ENCODE assay signal across 22 cellular contexts in genomic region chr7:76196786-76197185, GRCh38. TPM values are rescaled to one million over a fixed set of nuclear protein-coding genes. Genes with fewer than 3 reads are reported as not detected.
DNase-seq lines count a peak whose midpoint lies in the region; ATAC-seq and TF ChIP-seq lines count a peak whose summit lies in the region.
"Had no signal": no experiment of that assay in that cellular context is flagged by ENCODE, and none has a peak within 500 bp of the region (broad histone marks: within the 10 kb centered on the region; RNA-seq: fewer than 3 reads in every experiment).

No MANE protein-coding gene starts in this region.

- H3K79me2 ChIP-seq in neural progenitor cell (ENCODE audit: low read depth) = no peaks in the 10 kb centered on the region

- POLR2A ChIA-PET in activated CD4-positive, alpha-beta memory T cell treated with anti-CD3 and anti-CD28 coated beads, Interleukin-2, amount 10 ng/mL, durations not matched to agents 7 days and 5 days (lab: Charles Lee) = no interaction called here

- H3K27me3 ChIP-seq in neural progenitor cell (no peaks in the 10 kb centered on the region), esophagus muscularis mucosa (peaks cover 0 to 58% (median 1%) of the 10 kb centered on the region in 4 donors)
- H3K27me3 ChIP-seq: SJCRH30 had no signal

- peaks cover 5% of the 10 kb centered on the region for H3F3A ChIP-seq in neural progenitor cell (ENCODE audit: low read depth)

- H4K20me1 ChIP-seq in neural progenitor cell (ENCODE audit: low read depth) = no peaks in the 10 kb centered on the region
- H4K20me1 ChIP-seq: BLaER1 had no signal

- no peak overlapping the region for H2AFZ ChIP-seq in neural progenitor cell (replicated peaks)
- H2AFZ ChIP-seq: PC-9 had no signal

- TF ChIP-seq POLR2A in esophagus muscularis mucosa (IDR thresholded peaks at IDR 0.05; ENCODE audit: low read depth) = no peak

- H3K27me3 Mint-ChIP-seq in neural progenitor cell (ENCODE audit: insufficient read depth, low read depth) = peaks cover 22% of the 10 kb centered on the region
- peaks cover 7% of the 10 kb centered on the region for H3K27me3 Mint-ChIP-seq in activated CD4-positive, alpha-beta memory T cell treated with anti-CD3 and anti-CD28 coated beads, Interleukin-2, amount 10 ng/mL, durations not matched to agents 7 days and 5 days

- ATAC-seq in HG03378 (IDR thresholded peaks at IDR 0.05; ENCODE audit: unreplicated experiment) = no peak
- ATAC-seq: HepG2, Right ventricle myocardium inferior, SK-N-SH treated with all-trans-retinoic acid at 6 μM for 48 hours had no signal

- H3K9me3 ChIP-seq in neural progenitor cell (ENCODE audit: low read depth) (no peaks in the 10 kb centered on the region), esophagus muscularis mucosa (peaks cover 0 to 3% (median under 1%) of the 10 kb centered on the region in 4 donors)
- H3K9me3 ChIP-seq: SJCRH30 had no signal

- in situ Hi-C loops in G401 (cut with HindIII; ENCODE audit: low sequenced_read_pairs) = no loop called here

- no peak for TF ChIP-seq EP300 in esophagus muscularis mucosa (IDR thresholded peaks at IDR 0.05)

- peaks cover 27% of the 10 kb centered on the region for H3K4me1 Mint-ChIP-seq in neural progenitor cell
- H3K4me1 Mint-ChIP-seq in activated CD4-positive, alpha-beta memory T cell treated with anti-CD3 and anti-CD28 coated beads, Interleukin-2, amount 10 ng/mL, durations not matched to agents 7 days and 5 days = no peaks in the 10 kb centered on the region
- H3K4me1 Mint-ChIP-seq: CD4-positive, CD25-positive, alpha-beta regulatory T cell had no signal

- no peak overlapping the region for H3K4me3 Mint-ChIP-seq in neural progenitor cell
- no peak overlapping the region for H3K4me3 Mint-ChIP-seq in activated CD4-positive, alpha-beta memory T cell treated with anti-CD3 and anti-CD28 coated beads, Interleukin-2, amount 10 ng/mL, durations not matched to agents 7 days and 5 days
- H3K4me3 Mint-ChIP-seq: CD4-positive, CD25-positive, alpha-beta regulatory T cell had no signal

- no peak overlapping the region for H3K9ac ChIP-seq in neural progenitor cell
- H3K9ac ChIP-seq: BLaER1 had no signal

- H3K36me3 Mint-ChIP-seq in neural progenitor cell = no peaks in the 10 kb centered on the region
- no peaks in the 10 kb centered on the region for H3K36me3 Mint-ChIP-seq in activated CD4-positive, alpha-beta memory T cell treated with anti-CD3 and anti-CD28 coated beads, Interleukin-2, amount 10 ng/mL, durations not matched to agents 7 days and 5 days (ENCODE audit: low read depth)
- H3K36me3 Mint-ChIP-seq: CD4-positive, CD25-positive, alpha-beta regulatory T cell had no signal

- intact Hi-C loops in esophagus muscularis mucosa (cut with DNase I) = no loop called here

- TF ChIP-seq CTCF in neural progenitor cell (IDR thresholded peaks at IDR 0.05) (no peak), esophagus muscularis mucosa (IDR thresholded peaks at IDR 0.05) (no peak)

- no peaks in the 10 kb centered on the region for H3K36me3 ChIP-seq in neural progenitor cell
- H3K36me3 ChIP-seq in esophagus muscularis mucosa = no peaks in the 10 kb centered on the region
- H3K36me3 ChIP-seq: BLaER1, SJCRH30 had no signal

- H3K4me1 ChIP-seq in neural progenitor cell = peaks cover 10% of the 10 kb centered on the region
- peaks cover 0 to 8% (median 6%) of the 10 kb centered on the region in 4 donors for H3K4me1 ChIP-seq in esophagus muscularis mucosa
- H3K4me1 ChIP-seq: SJCRH30 had no signal

- no peak overlapping the region for H3K4me2 ChIP-seq in neural progenitor cell
- H3K4me2 ChIP-seq: BLaER1, PC-9 had no signal

- H3K9me3 Mint-ChIP-seq in neural progenitor cell = peaks cover 2% of the 10 kb centered on the region
- H3K9me3 Mint-ChIP-seq in activated CD4-positive, alpha-beta memory T cell treated with anti-CD3 and anti-CD28 coated beads, Interleukin-2, amount 10 ng/mL, durations not matched to agents 7 days and 5 days = no peaks in the 10 kb centered on the region

- no peak overlapping the region for H3K27ac ChIP-seq in neural progenitor cell
- no peak overlapping the region for H3K27ac ChIP-seq in esophagus muscularis mucosa (replicated peaks in 1 of 4)
- H3K27ac ChIP-seq: BLaER1, PC-9, SJCRH30 had no signal

- CTCF ChIA-PET in activated CD4-positive, alpha-beta memory T cell treated with anti-CD3 and anti-CD28 coated beads, Interleukin-2, amount 10 ng/mL, durations not matched to agents 7 days and 5 days (lab: Charles Lee) = no interaction called here

- DNase-seq in G401 (ENCODE audit: low spot score) = peak; percentile 92
- DNase-seq in NCI-H1694 (lab: John Stamatoyannopoulos, UW) = peak; percentile 46
- DNase-seq in cerebellar cortex (ENCODE audit: low spot score) = peak; percentile 89
- no peak for DNase-seq in neural progenitor cell (ENCODE audit: low spot score)
- DNase-seq in activated CD4-positive, alpha-beta memory T cell treated with anti-CD3 and anti-CD28 coated beads, Interleukin-2, amount 10 ng/mL, durations not matched to agents 7 days and 5 days = no peak
- no peak for DNase-seq in esophagus muscularis mucosa (ENCODE audit: extremely low spot score)
- DNase-seq: CD4-positive, CD25-positive, alpha-beta regulatory T cell; DMS53; Karpas-422; NCI-H1105; NCI-H1436 treated with DMSO at 0.1 percent for 48 hours; NCI-H2029; NCI-H524 treated with DMSO at 0.1 percent for 48 hours; NCI-H774; PC-9; SJCRH30 had no signal

- H3K27ac Mint-ChIP-seq in neural progenitor cell = peak overlapping the region; percentile 78
- H3K27ac Mint-ChIP-seq in activated CD4-positive, alpha-beta memory T cell treated with anti-CD3 and anti-CD28 coated beads, Interleukin-2, amount 10 ng/mL, durations not matched to agents 7 days and 5 days = no peak overlapping the region
- H3K27ac Mint-ChIP-seq: CD4-positive, CD25-positive, alpha-beta regulatory T cell had no signal

- WGBS in esophagus muscularis mucosa = 91% methylated on average over 10 of the region's 10 CpGs

- no peak overlapping the region for H3K4me3 ChIP-seq in neural progenitor cell
- no peak overlapping the region for H3K4me3 ChIP-seq in esophagus muscularis mucosa
- H3K4me3 ChIP-seq: BLaER1, PC-9, SJCRH30 had no signal

RNA-seq across cellular contexts. Expression of gene SRRM3, which starts 4.9 kb away (rescaled TPM):
- total RNA-seq in G401 (2014; rRNA removed; shearing (Covaris generic)) = 5.8 and 8.5 TPM in 2 replicates
- 2.2 and 4.6 TPM in 2 replicates for total RNA-seq in neural progenitor cell (ENCODE audit: low replicate concordance)
- total RNA-seq in activated CD4-positive, alpha-beta memory T cell treated with anti-CD3 and anti-CD28 coated beads, Interleukin-2, amount 10 ng/mL, durations not matched to agents 7 days and 5 days = not detected
- 1 to 10 TPM; 2.1 to 4.9 (median 2.7) TPM for total RNA-seq in esophagus muscularis mucosa
- total RNA-seq: CD4-positive, CD25-positive, alpha-beta regulatory T cell; RPMI7951 had no signal

Comparison
In these comparisons a context has a peak if more than half of its experiments do, and no peak if none do; other contexts are left out.
1. DNase-seq: peak in G401 (single experiment), NCI-H1694 (single experiment) and cerebellar cortex (single experiment); none in neural progenitor cell (single experiment), activated CD4-positive, alpha-beta memory T cell treated with anti-CD3 and anti-CD28 coated beads, Interleukin-2, amount 10 ng/mL, durations not matched to agents 7 days and 5 days (single experiment) and esophagus muscularis mucosa (single experiment).